In the genomic region with DNA sequence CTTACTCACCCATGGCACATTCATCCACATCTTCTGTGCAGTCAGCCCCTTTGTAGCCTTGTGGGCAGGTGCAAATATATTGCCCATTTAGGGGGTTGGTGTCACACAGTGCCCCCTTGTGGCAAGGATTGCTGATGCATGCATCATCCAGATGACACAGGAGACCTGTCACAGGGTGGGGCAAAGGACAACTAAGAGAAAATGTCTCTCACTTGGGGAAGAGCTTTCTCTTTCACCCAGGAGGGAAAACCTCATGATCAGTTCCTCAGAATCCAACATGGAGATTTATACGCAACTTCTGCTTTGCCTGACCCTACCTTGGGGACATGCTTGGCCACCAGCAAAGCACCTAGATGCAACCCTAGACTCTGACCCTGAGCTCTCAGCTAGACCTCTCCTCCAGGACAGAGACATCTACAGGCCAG, we compare ENCODE assay signal across 8 cellular contexts.
A peak's percentile ranks its signal among the peaks of the same experiment; 100 is the strongest.
DNase-seq lines count a peak whose midpoint lies in the region; ATAC-seq and TF ChIP-seq lines count a peak whose summit lies in the region.

No MANE protein-coding gene starts in this region.

- peaks cover 4% of the 10 kb centered on the region for H3K36me3 ChIP-seq in neural progenitor cell
- peaks cover 0 to 75% (median 0%) of the 10 kb centered on the region in 3 donors for H3K36me3 ChIP-seq in tibial nerve

- H3K27ac ChIP-seq in neural progenitor cell (no peak overlapping the region), tibial nerve (peak overlapping the region in 1 of 4 donors; percentile 2)

- H4K20me1 ChIP-seq in neural progenitor cell (ENCODE audit: low read depth) = peaks cover 3% of the 10 kb centered on the region

- H3K27me3 Mint-ChIP-seq in neural progenitor cell (ENCODE audit: insufficient read depth, low read depth) = no peaks in the 10 kb centered on the region

- WGBS in tibial nerve, 2 donors = 86 to 100% methylated on average over 1 of the region's 1 CpG

- H3K27ac Mint-ChIP-seq in neural progenitor cell = no peak overlapping the region

- no peaks in the 10 kb centered on the region for H3K79me2 ChIP-seq in neural progenitor cell (ENCODE audit: low read depth)

- TF ChIP-seq CTCF in neural progenitor cell (IDR thresholded peaks at IDR 0.05) (peak; percentile 88), tibial nerve (IDR thresholded peaks at IDR 0.05) (peak; percentile 47 to 73 (median 50))

- no peaks in the 10 kb centered on the region for H3K9me3 Mint-ChIP-seq in neural progenitor cell

- H3K27me3 ChIP-seq in neural progenitor cell (no peaks in the 10 kb centered on the region), tibial nerve (no peaks in the 10 kb centered on the region)

- no peak overlapping the region for H3K4me2 ChIP-seq in neural progenitor cell

- peak; percentile 80 for ATAC-seq in HG02623 (IDR thresholded peaks at IDR 0.05; ENCODE audit: unreplicated experiment)

- H3K9me3 ChIP-seq in neural progenitor cell (ENCODE audit: low read depth) (no peaks in the 10 kb centered on the region), tibial nerve (no peaks in the 10 kb centered on the region)

- H3K4me3 ChIP-seq in neural progenitor cell (no peak overlapping the region), tibial nerve (no peak overlapping the region)

- peak; percentile 10 for DNase-seq in NCI-H2227 (lab: John Stamatoyannopoulos, UW; ENCODE audit: unreplicated experiment)
- DNase-seq in NCI-H2227 treated with DMSO at 0.1 percent for 48 hours (lab: John Stamatoyannopoulos, UW) = no peak
- DNase-seq in NCI-H774 (lab: John Stamatoyannopoulos, UW) = peak; percentile 8
- DNase-seq in activated CD8-positive, alpha-beta memory T cell treated with anti-CD3 and anti-CD28 coated beads for 4 hours (ENCODE audit: low read depth in 2 of 2) = peak; percentile 58 to 60
- peak; percentile 83 to 90 for DNase-seq in erythroblast (lab: John Stamatoyannopoulos, UW)
- DNase-seq in neural progenitor cell (ENCODE audit: low spot score) = peak; percentile 75
- peak; percentile 27 to 49 for DNase-seq in tibial nerve (ENCODE audit: low spot score in 2 of 2)

- TF ChIP-seq POLR2A in erythroblast (IDR thresholded peaks at IDR 0.05; ENCODE audit: low read length) = no peak
- no peak for TF ChIP-seq POLR2A in tibial nerve (IDR thresholded peaks at IDR 0.05)

- H3K4me3 Mint-ChIP-seq in neural progenitor cell = no peak overlapping the region

- peaks cover 11% of the 10 kb centered on the region for H3K4me1 Mint-ChIP-seq in neural progenitor cell

- no peaks in the 10 kb centered on the region for H3K4me1 ChIP-seq in neural progenitor cell
- peaks cover 0 to 65% (median 15%) of the 10 kb centered on the region in 4 donors for H3K4me1 ChIP-seq in tibial nerve

- no peak overlapping the region for H3K9ac ChIP-seq in neural progenitor cell

- no peaks in the 10 kb centered on the region for H3F3A ChIP-seq in neural progenitor cell (ENCODE audit: low read depth)

- H3K36me3 Mint-ChIP-seq in neural progenitor cell = peaks cover 32% of the 10 kb centered on the region

- no peak overlapping the region for H2AFZ ChIP-seq in neural progenitor cell (replicated peaks)

- peak in 1 of 2 donors; percentile 24 for TF ChIP-seq EP300 in tibial nerve (IDR thresholded peaks at IDR 0.05)
